In genomic region chr18:48193521-48194251, GRCh38 we compare ENCODE assay signal across 19 cellular contexts.
DNase-seq lines count a peak whose midpoint lies in the region; ATAC-seq and TF ChIP-seq lines count a peak whose summit lies in the region.
"Had no signal": no experiment of that assay in that cellular context is flagged by ENCODE, and none has a peak within 500 bp of the region (broad histone marks: within the 10 kb centered on the region; RNA-seq: fewer than 3 reads in every experiment).

No MANE protein-coding gene starts in this region.

- peaks cover 23% of the 10 kb centered on the region for H3K27me3 Mint-ChIP-seq in stimulated activated naive CD8-positive, alpha-beta T cell treated with anti-CD3 and anti-CD28 coated beads, Interleukin-15, amount 100 ng/mL, for 72 hours
- H3K27me3 Mint-ChIP-seq in nephron progenitor cell (ENCODE audit: low read depth, poor library complexity) = peaks cover 22% of the 10 kb centered on the region

- no peaks in the 10 kb centered on the region for H3K27me3 ChIP-seq in left ventricle myocardium inferior (ENCODE audit: low read depth)
- H3K27me3 ChIP-seq in aorta (ENCODE audit: control insufficient read depth in 1 of 2, insufficient read depth in 2 of 2, low read length in 1 of 2) = no peaks in the 10 kb centered on the region
- H3K27me3 ChIP-seq in SJCRH30 = no peaks in the 10 kb centered on the region

- DNase-seq in stimulated activated naive CD8-positive, alpha-beta T cell treated with anti-CD3 and anti-CD28 coated beads, Interleukin-15, amount 100 ng/mL, for 72 hours = no peak
- DNase-seq in stimulated activated naive CD8-positive, alpha-beta T cell treated with anti-CD3 and anti-CD28 coated beads, Interleukin-15, Interleukin-2, amounts not matched to agents 100 U/mL and 50 U/mL, for 24 hours = no peak
- DNase-seq in left ventricle myocardium inferior (no peak), occipital lobe (lab: John Stamatoyannopoulos, UW) (peak; percentile 3), aorta (peak in 1 of 2 donors; percentile 59), SJCRH30 (no peak), nephron progenitor cell (no peak)
- DNase-seq: activated naive CD4-positive, alpha-beta T cell treated with anti-CD3 and anti-CD28 coated beads, Interleukin-2, amount 10 ng/mL, durations not matched to agents 7 days and 5 days; activated T-cell treated with anti-CD3 and anti-CD28 coated beads, Interleukin-2, amount 50 U/mL, for 48 hours; COR-L47; immature natural killer cell; mammary epithelial cell; NCI-H1436; T1000 had no signal

- H3K36me3 ChIP-seq in left ventricle myocardium inferior (no peaks in the 10 kb centered on the region), aorta (ENCODE audit: control insufficient read depth in 1 of 2, insufficient read depth in 2 of 2, low read length in 1 of 2) (no peaks in the 10 kb centered on the region), SJCRH30 (no peaks in the 10 kb centered on the region)

- no peak for TF ChIP-seq CTCF in left ventricle myocardium inferior (IDR thresholded peaks at IDR 0.05; ENCODE audit: borderline replicate concordance)
- TF ChIP-seq CTCF in nephron progenitor cell (IDR thresholded peaks at IDR 0.05) = no peak

- no peaks in the 10 kb centered on the region for H3K4me1 Mint-ChIP-seq in stimulated activated naive CD8-positive, alpha-beta T cell treated with anti-CD3 and anti-CD28 coated beads, Interleukin-15, amount 100 ng/mL, for 72 hours
- peaks cover 43% of the 10 kb centered on the region for H3K4me1 Mint-ChIP-seq in nephron progenitor cell
- H3K4me1 Mint-ChIP-seq: activated naive CD4-positive, alpha-beta T cell treated with anti-CD3 and anti-CD28 coated beads, Interleukin-2, amount 10 ng/mL, durations not matched to agents 7 days and 5 days; B cell; immature natural killer cell had no signal

- H3K9me3 ChIP-seq in left ventricle myocardium inferior (replicated peaks) (no peaks in the 10 kb centered on the region), aorta (ENCODE audit: control insufficient read depth, low read length) (no peaks in the 10 kb centered on the region), SJCRH30 (replicated peaks) (no peaks in the 10 kb centered on the region)

- H3K36me3 Mint-ChIP-seq in nephron progenitor cell (ENCODE audit: low read depth) = no peaks in the 10 kb centered on the region
- H3K36me3 Mint-ChIP-seq: activated naive CD4-positive, alpha-beta T cell treated with anti-CD3 and anti-CD28 coated beads, Interleukin-2, amount 10 ng/mL, durations not matched to agents 7 days and 5 days; immature natural killer cell; natural killer cell treated with Interleukin-12 subunit alpha and Interleukin-12 subunit beta and Interleukin-15 and Interleukin-18, amount 100 ng/mL, for 72 hours had no signal

- H3K9me3 Mint-ChIP-seq in stimulated activated naive CD8-positive, alpha-beta T cell treated with anti-CD3 and anti-CD28 coated beads, Interleukin-15, amount 100 ng/mL, for 72 hours = peaks cover 7 to 10% of the 10 kb centered on the region in 2 donors
- peaks cover 32% of the 10 kb centered on the region for H3K9me3 Mint-ChIP-seq in nephron progenitor cell
- H3K9me3 Mint-ChIP-seq: activated naive CD4-positive, alpha-beta T cell treated with anti-CD3 and anti-CD28 coated beads, Interleukin-2, amount 10 ng/mL, durations not matched to agents 7 days and 5 days; immature natural killer cell; natural killer cell treated with Interleukin-12 subunit alpha and Interleukin-12 subunit beta and Interleukin-15 and Interleukin-18, amount 100 ng/mL, for 72 hours had no signal

- H3K27ac Mint-ChIP-seq in stimulated activated naive CD8-positive, alpha-beta T cell treated with anti-CD3 and anti-CD28 coated beads, Interleukin-15, amount 100 ng/mL, for 72 hours = no peak overlapping the region
- no peak overlapping the region for H3K27ac Mint-ChIP-seq in nephron progenitor cell
- H3K27ac Mint-ChIP-seq: activated naive CD4-positive, alpha-beta T cell treated with anti-CD3 and anti-CD28 coated beads, Interleukin-2, amount 10 ng/mL, durations not matched to agents 7 days and 5 days; B cell; immature natural killer cell; natural killer cell treated with Interleukin-12 subunit alpha and Interleukin-12 subunit beta and Interleukin-15 and Interleukin-18, amount 100 ng/mL, for 72 hours had no signal

- H3K4me3 Mint-ChIP-seq in stimulated activated naive CD8-positive, alpha-beta T cell treated with anti-CD3 and anti-CD28 coated beads, Interleukin-15, amount 100 ng/mL, for 72 hours = no peak overlapping the region
- no peak overlapping the region for H3K4me3 Mint-ChIP-seq in nephron progenitor cell
- H3K4me3 Mint-ChIP-seq: activated naive CD4-positive, alpha-beta T cell treated with anti-CD3 and anti-CD28 coated beads, Interleukin-2, amount 10 ng/mL, durations not matched to agents 7 days and 5 days; B cell; immature natural killer cell; natural killer cell treated with Interleukin-12 subunit alpha and Interleukin-12 subunit beta and Interleukin-15 and Interleukin-18, amount 100 ng/mL, for 72 hours had no signal

- H3K4me3 ChIP-seq in left ventricle myocardium inferior (no peak overlapping the region), aorta (ENCODE audit: low read length in 2 of 2) (no peak overlapping the region), SJCRH30 (no peak overlapping the region)
- H3K4me3 ChIP-seq: coronary artery had no signal

- WGBS in aorta, 2 donors = 66 to 69% methylated on average over 8 of the region's 8 CpGs

- intact Hi-C loops in left ventricle myocardium inferior (cut with micrococcal nuclease) (no loop called here), aorta (cut with DNase I) (no loop called here)

- peak; percentile 23 for ATAC-seq in stimulated activated naive CD8-positive, alpha-beta T cell treated with anti-CD3 and anti-CD28 coated beads, Interleukin-15, amount 100 ng/mL, for 72 hours
- no peak for ATAC-seq in stimulated activated naive CD8-positive, alpha-beta T cell treated with anti-CD3 and anti-CD28 coated beads, Interleukin-15, Interleukin-2, amounts not matched to agents 100 U/mL and 50 U/mL, for 24 hours
- ATAC-seq in aorta (ENCODE audit: low FRiP score) (peak; percentile 57), GM21390 (IDR thresholded peaks at IDR 0.05; ENCODE audit: unreplicated experiment) (no peak)
- ATAC-seq: HCT116 had no signal

- H3K4me1 ChIP-seq in left ventricle myocardium inferior = peaks cover 29% of the 10 kb centered on the region
- no peaks in the 10 kb centered on the region for H3K4me1 ChIP-seq in aorta (ENCODE audit: control insufficient read depth in 1 of 2, insufficient read depth in 2 of 2, low read length in 2 of 2)
- peaks cover 3% of the 10 kb centered on the region; the same call in 1 of the 2 replicates for H3K4me1 ChIP-seq in SJCRH30

- H3K27ac ChIP-seq in left ventricle myocardium inferior (replicated peaks) (peak overlapping the region; percentile 51), aorta (ENCODE audit: low read depth in 1 of 2, low read length in 2 of 2) (no peak overlapping the region), SJCRH30 (no peak overlapping the region)

Comparison
In these comparisons a context has a peak if more than half of its experiments do, and no peak if none do; other contexts are left out.
1. ATAC-seq: peak in stimulated activated naive CD8-positive, alpha-beta T cell treated with anti-CD3 and anti-CD28 coated beads, Interleukin-15, amount 100 ng/mL, for 72 hours (single experiment) and aorta (single experiment); none in stimulated activated naive CD8-positive, alpha-beta T cell treated with anti-CD3 and anti-CD28 coated beads, Interleukin-15, Interleukin-2, amounts not matched to agents 100 U/mL and 50 U/mL, for 24 hours (single experiment) and GM21390 (single experiment).